ENCODE assay signal across 16 cellular contexts in genomic region chr1:206951318-206952105, GRCh38. TPM values are rescaled to one million over a fixed set of nuclear protein-coding genes. Genes with fewer than 3 reads are reported as not detected.
A peak's percentile ranks its signal among the peaks of the same experiment; 100 is the strongest.
DNase-seq lines count a peak whose midpoint lies in the region; ATAC-seq, FAIRE-seq and TF ChIP-seq lines count a peak whose summit lies in the region.
"Had no signal": no experiment of that assay in that cellular context is flagged by ENCODE, and none has a peak within 500 bp of the region (broad histone marks: within the 10 kb centered on the region; RNA-seq: fewer than 3 reads in every experiment).

No MANE protein-coding gene starts in this region.

- peaks cover 0 to 14% (median 4%) of the 10 kb centered on the region in 4 donors for H3K4me1 Mint-ChIP-seq in naive thymus-derived CD8-positive, alpha-beta T cell

- DNase-seq in NCI-H2029 treated with DMSO at 0.1 percent for 48 hours (lab: John Stamatoyannopoulos, UW) (peak; percentile 8), NCI-H2029 (lab: John Stamatoyannopoulos, UW) (no peak), glomerular visceral epithelial cell (ENCODE audit: extremely low spot score) (peak; percentile 94), transverse colon (peak; percentile 53), urothelium cell line (ENCODE audit: low spot score) (no peak), NCI-H82 treated with DMSO at 0.1 percent for 48 hours (lab: John Stamatoyannopoulos, UW; ENCODE audit: unreplicated experiment) (no peak)
- DNase-seq in naive thymus-derived CD8-positive, alpha-beta T cell, result no peak
- DNase-seq: activated CD4-positive, alpha-beta T cell treated with anti-CD3 and anti-CD28 coated beads for 48 hours; activated T-cell treated with anti-CD3 and anti-CD28 coated beads, Interleukin-2, amount 50 U/mL, for 48 hours; dermis blood vessel endothelial cell; gastrocnemius medialis; left cardiac atrium had no signal

- TF ChIP-seq EP300 in transverse colon (IDR thresholded peaks at IDR 0.05; ENCODE audit: low read depth), result no peak

- H3K9me3 Mint-ChIP-seq in naive thymus-derived CD8-positive, alpha-beta T cell, result no peaks in the 10 kb centered on the region

- in situ Hi-C loops in transverse colon (cut with MboI; ENCODE audit: low pct_ligation_motif_present in 1 of 4, low pct_unique_long_range_greater_than_20kb in 1 of 4, low sequenced_read_pairs in 3 of 4), result no loop called here

- POLR2A ChIA-PET in naive thymus-derived CD8-positive, alpha-beta T cell (lab: Charles Lee), result interaction anchor here (0.7 kb wide), 1 partner anchor 15 kb away, joined by 3 read pairs; no protein-coding TSS in a partner anchor

- peak overlapping the region in 2 of 10 donors; percentile 7 to 27 for H3K27ac Mint-ChIP-seq in naive thymus-derived CD8-positive, alpha-beta T cell

- H3K4me3 ChIP-seq in transverse colon, result no peak overlapping the region
- H3K4me3 ChIP-seq: gastrocnemius medialis, thoracic aorta had no signal

- TF ChIP-seq CTCF in transverse colon (IDR thresholded peaks at IDR 0.05), result peak in 1 of 5 experiments; percentile 14

- no peak for TF ChIP-seq POLR2A in transverse colon (IDR thresholded peaks at IDR 0.05)

- no peaks in the 10 kb centered on the region for H3K36me3 Mint-ChIP-seq in naive thymus-derived CD8-positive, alpha-beta T cell

- no peak overlapping the region for H3K4me3 Mint-ChIP-seq in naive thymus-derived CD8-positive, alpha-beta T cell

- H3K9me3 ChIP-seq in transverse colon, result no peaks in the 10 kb centered on the region
- H3K9me3 ChIP-seq: gastrocnemius medialis, thoracic aorta had no signal

- 40 to 65% methylated on average over 1 to 4 of the region's 4 CpGs for WGBS in transverse colon (ENCODE audit: low coverage in 1 of 2), 2 donors

- no peak for FAIRE-seq in urothelium cell line (lab: Jason Lieb, UNC)

- H3K27me3 ChIP-seq in transverse colon, result no peaks in the 10 kb centered on the region

- ATAC-seq in HG03460 (IDR thresholded peaks at IDR 0.05; ENCODE audit: unreplicated experiment), result peak; percentile 52
- no peak for ATAC-seq in naive thymus-derived CD8-positive, alpha-beta T cell
- ATAC-seq: gastrocnemius medialis, left cardiac atrium had no signal

- peak overlapping the region; percentile 85 to 90 (median 89) for H3K27ac ChIP-seq in transverse colon
- H3K27ac ChIP-seq: gastrocnemius medialis, thoracic aorta had no signal

- intact Hi-C loops in transverse colon (cut with DNase I; ENCODE audit: low total_unique reads), result no loop called here

- no peaks in the 10 kb centered on the region for H3K36me3 ChIP-seq in transverse colon
- H3K36me3 ChIP-seq: gastrocnemius medialis, thoracic aorta had no signal

- H3K4me1 ChIP-seq in transverse colon, result peaks cover 11 to 90% (median 74%) of the 10 kb centered on the region in 4 donors
- H3K4me1 ChIP-seq: gastrocnemius medialis had no signal

- peaks cover 0 to 5% (median 0%) of the 10 kb centered on the region in 5 donors for H3K27me3 Mint-ChIP-seq in naive thymus-derived CD8-positive, alpha-beta T cell

RNA-seq across cellular contexts. Expression of gene PIGR, which starts 5.2 kb away (rescaled TPM):
- over 10,000 TPM in 1 of 4 donors, 1,000 to 10,000 TPM in 3; 3,370 to 10,796 (median 6,659) TPM for total RNA-seq in transverse colon
- total RNA-seq in naive thymus-derived CD8-positive, alpha-beta T cell, result not detected
- under 1 TPM in 1 of 3 donors, not detected in 2; 0.03 TPM for polyA plus RNA-seq in naive thymus-derived CD8-positive, alpha-beta T cell
- total RNA-seq: A673, LHCN-M2 had no signal

RNA-seq across cellular contexts. Expression of gene FCAMR, which starts 18.7 kb away (rescaled TPM):
- total RNA-seq in transverse colon, result 1 to 10 TPM in 1 of 4 donors, under 1 TPM in 2, not detected in 1; 0.37 to 2.4 (median 0.64) TPM
- not detected for total RNA-seq in naive thymus-derived CD8-positive, alpha-beta T cell
- polyA plus RNA-seq in naive thymus-derived CD8-positive, alpha-beta T cell, result not detected
- total RNA-seq: A673, dermis blood vessel endothelial cell, gastrocnemius medialis, left cardiac atrium, LHCN-M2, thoracic aorta had no signal

RNA-seq across cellular contexts. Expression of gene FCMR, which starts 29.8 kb away (rescaled TPM):
- 10 to 100 TPM in 2 of 4 donors, 1 to 10 TPM in 1, under 1 TPM in 1; 1.00 to 51.6 (median 15.9) TPM for total RNA-seq in transverse colon
- 100 to 1,000 TPM; 742 to 747 TPM for total RNA-seq in naive thymus-derived CD8-positive, alpha-beta T cell
- polyA plus RNA-seq in naive thymus-derived CD8-positive, alpha-beta T cell, result 100 to 1,000 TPM; 536 to 869 (median 596) TPM
- total RNA-seq: A673, LHCN-M2 had no signal

RNA-seq across cellular contexts. Expression of gene IL24, which starts 54.3 kb away (rescaled TPM):
- not detected for total RNA-seq in transverse colon
- total RNA-seq in naive thymus-derived CD8-positive, alpha-beta T cell, result not detected
- 10 to 100 TPM; 16.3 to 29.8 (median 19.3) TPM for polyA plus RNA-seq in naive thymus-derived CD8-positive, alpha-beta T cell
- total RNA-seq: A673, dermis blood vessel endothelial cell, gastrocnemius medialis, left cardiac atrium, thoracic aorta had no signal

Comparison
In these comparisons a context has a peak if more than half of its experiments do, and no peak if none do; other contexts are left out.
1. DNase-seq: peak in NCI-H2029 treated with DMSO at 0.1 percent for 48 hours (single experiment), glomerular visceral epithelial cell (single experiment) and transverse colon (single experiment); none in NCI-H2029 (single experiment), naive thymus-derived CD8-positive, alpha-beta T cell (0 of 10), urothelium cell line (single experiment) and NCI-H82 treated with DMSO at 0.1 percent for 48 hours (single experiment).
2. RNA of gene PIGR, which starts 5.2 kb away (total RNA-seq): 3,370 to 10,796 TPM in transverse colon; not detected in naive thymus-derived CD8-positive, alpha-beta T cell; every median in the first group is over 1,000 times any median in the second.
3. RNA of gene FCMR, which starts 29.8 kb away (total RNA-seq): 742 to 747 TPM in naive thymus-derived CD8-positive, alpha-beta T cell; 1.00 to 51.6 TPM in transverse colon; every median in the first group is over 10 times any median in the second.